Comparison of ENCODE assay signal across 8 cellular contexts in genomic region chr4:139214039-139214534, GRCh38. TPM values are rescaled to one million over a fixed set of nuclear protein-coding genes. Genes with fewer than 3 reads are reported as not detected.
DNase-seq lines count a peak whose midpoint lies in the region; ATAC-seq lines count a peak whose summit lies in the region.

No MANE protein-coding gene starts in this region.

- no peak overlapping the region for H3K27ac ChIP-seq in iPS DF 6.9 (ENCODE audit: low read length)

- DNase-seq in Right ventricle myocardium superior (peak; percentile 64), cardiac septum (ENCODE audit: low spot score) (no peak), NCI-H69 (lab: John Stamatoyannopoulos, UW) (peak; percentile 7), iPS DF 6.9 (ENCODE audit: low read depth, low spot score) (peak; percentile 35), NCI-H526 treated with DMSO at 0.1 percent for 48 hours (lab: John Stamatoyannopoulos, UW) (no peak), glomerular visceral epithelial cell (ENCODE audit: extremely low spot score) (no peak), NCI-H748 (lab: John Stamatoyannopoulos, UW; ENCODE audit: unreplicated experiment) (no peak)

- ATAC-seq in Right ventricle myocardium superior (ENCODE audit: poor library complexity) = peak; percentile 94
- ATAC-seq in HG03045 (IDR thresholded peaks at IDR 0.05; ENCODE audit: unreplicated experiment) = peak; percentile 99

- no peak overlapping the region for H3K4me3 ChIP-seq in iPS DF 6.9 (ENCODE audit: low read length)

- no peaks in the 10 kb centered on the region for H3K9me3 ChIP-seq in iPS DF 6.9 (ENCODE audit: control insufficient read depth, insufficient read depth, low read length)

- no peaks in the 10 kb centered on the region for H3K27me3 ChIP-seq in iPS DF 6.9 (ENCODE audit: control insufficient read depth, insufficient read depth, low read length)

- WGBS in iPS DF 6.9 (ENCODE audit: insufficient coverage, insufficient read length) = no CpG with 5 or more reads among the region's 7 CpGs

- intact Hi-C loops in Right ventricle myocardium superior (cut with DNase I) (no loop called here), cardiac septum (cut with DNase I) (no loop called here)

- no peaks in the 10 kb centered on the region for H3K36me3 ChIP-seq in iPS DF 6.9 (ENCODE audit: control insufficient read depth, insufficient read depth, low read length)

- H3K4me1 ChIP-seq in iPS DF 6.9 (ENCODE audit: control insufficient read depth, insufficient read depth, low read length) = no peaks in the 10 kb centered on the region

RNA-seq across cellular contexts. Expression of gene ELF2, which starts 37.1 kb away (rescaled TPM):
- total RNA-seq in Right ventricle myocardium superior = 41.3 TPM
- total RNA-seq in cardiac septum = 31.0 TPM

Comparison
In these comparisons a context has a peak if more than half of its experiments do, and no peak if none do; other contexts are left out.
1. DNase-seq: peak in Right ventricle myocardium superior (single experiment), NCI-H69 (single experiment) and iPS DF 6.9 (single experiment); none in cardiac septum (single experiment), NCI-H526 treated with DMSO at 0.1 percent for 48 hours (single experiment), glomerular visceral epithelial cell (single experiment) and NCI-H748 (single experiment).